Comparison of ENCODE assay signal across 17 cellular contexts in genomic region chr11:113375402-113375801, GRCh38. TPM values are rescaled to one million over a fixed set of nuclear protein-coding genes. Genes with fewer than 3 reads are reported as not detected.
DNase-seq lines count a peak whose midpoint lies in the region; ATAC-seq, FAIRE-seq and TF ChIP-seq lines count a peak whose summit lies in the region.
"Had no signal": no experiment of that assay in that cellular context is flagged by ENCODE, and none has a peak within 500 bp of the region (broad histone marks: within the 10 kb centered on the region; RNA-seq: fewer than 3 reads in every experiment).

No MANE protein-coding gene starts in this region.

- H3K9me3 Mint-ChIP-seq in stimulated activated memory B cell treated with anti-CD40 and anti-IgM and Interleukin-4, amounts not matched to agents 10 μg/mL and 1 μg/mL and 100 μg/mL, for 72 hours, result no peaks in the 10 kb centered on the region

- H3K9me3 ChIP-seq in Karpas-422 (ENCODE audit: low read length) (no peaks in the 10 kb centered on the region), K562 (replicated peaks; ENCODE audit: control insufficient read depth, insufficient read depth, low read depth, low read length) (no peaks in the 10 kb centered on the region)
- H3K9me3 ChIP-seq: BE2C, HAP-1 had no signal

- peaks cover 20% of the 10 kb centered on the region for H3K36me3 Mint-ChIP-seq in stimulated activated memory B cell treated with anti-CD40 and anti-IgM and Interleukin-4, amounts not matched to agents 10 μg/mL and 1 μg/mL and 100 μg/mL, for 72 hours

- H4K20me1 ChIP-seq in Karpas-422 (ENCODE audit: insufficient read depth, low read depth, low read length) (no peaks in the 10 kb centered on the region), K562 (replicated peaks; ENCODE audit: control insufficient read depth, insufficient read depth, low read length) (no peaks in the 10 kb centered on the region)

- no peaks in the 10 kb centered on the region for H3K9me2 ChIP-seq in Karpas-422 (replicated peaks; ENCODE audit: insufficient read depth, low read length)

- no peaks in the 10 kb centered on the region for H3K79me2 ChIP-seq in Karpas-422 (ENCODE audit: low read length)
- H3K79me2 ChIP-seq in K562 (ENCODE audit: control insufficient read depth, insufficient read depth, low read length), result no peaks in the 10 kb centered on the region

- no peak overlapping the region for H3K4me3 Mint-ChIP-seq in stimulated activated memory B cell treated with anti-CD40 and anti-IgM and Interleukin-4, amounts not matched to agents 10 μg/mL and 1 μg/mL and 100 μg/mL, for 72 hours
- H3K4me3 Mint-ChIP-seq: CD4-positive, alpha-beta T cell; T-cell had no signal

- POLR2A ChIA-PET in K562 (lab: Yijun Ruan, JAX), result no interaction called here

- ATAC-seq in K562, result peak; percentile 64
- no peak for ATAC-seq in stimulated activated memory B cell treated with anti-CD40 and anti-IgM and Interleukin-4, amounts not matched to agents 10 μg/mL and 1 μg/mL and 100 μg/mL, for 72 hours
- ATAC-seq in GM19324 (IDR thresholded peaks at IDR 0.05; ENCODE audit: low FRiP score, unreplicated experiment), result no peak
- ATAC-seq in HG03520 (IDR thresholded peaks at IDR 0.05; ENCODE audit: unreplicated experiment), result no peak
- ATAC-seq: T-cell had no signal

- no peaks in the 10 kb centered on the region for H3K9me1 ChIP-seq in K562 (ENCODE audit: control insufficient read depth, insufficient read depth, low read length)

- 32% methylated on average over 5 of the region's 5 CpGs for WGBS in K562 (ENCODE audit: insufficient coverage, low coverage, missing lambda C conversion rate)

- H3K4me2 ChIP-seq in Karpas-422 (ENCODE audit: low read depth, low read length, poor library complexity, severe bottlenecking) (no peak overlapping the region), K562 (ENCODE audit: insufficient read depth, low read length) (no peak overlapping the region)

- peak overlapping the region; percentile 77 for H3K27ac Mint-ChIP-seq in stimulated activated memory B cell treated with anti-CD40 and anti-IgM and Interleukin-4, amounts not matched to agents 10 μg/mL and 1 μg/mL and 100 μg/mL, for 72 hours
- H3K27ac Mint-ChIP-seq: CD4-positive, alpha-beta T cell; T-cell had no signal

- H3K27me3 ChIP-seq in Karpas-422 (ENCODE audit: low read length) (no peaks in the 10 kb centered on the region), K562 (ENCODE audit: control insufficient read depth in 2 of 2, insufficient read depth in 2 of 2, low read length in 2 of 2) (peaks cover 0 to 4% of the 10 kb centered on the region in 2 experiments; a peak in 2 of 5 replicates)
- H3K27me3 ChIP-seq: BE2C had no signal

- H2AFZ ChIP-seq in Karpas-422 (ENCODE audit: low read length) (0 out of 2 replicates have a peak overlapping the region, but pooled peaks have one; percentile 62), K562 (ENCODE audit: low read depth, low read length) (no peak overlapping the region)

- in situ Hi-C loops in K562 (cut with MboI), result no loop called here

- CTCF ChIA-PET in K562 (lab: Yijun Ruan, JAX; ENCODE audit: low intra/inter-chr PET ratio), result no interaction called here

- H3K27ac ChIP-seq in Karpas-422 (ENCODE audit: low read length), result peak overlapping the region; percentile 35; the same call in 1 of the 2 replicates
- H3K27ac ChIP-seq in K562 (ENCODE audit: extremely low read depth, low read depth, low read length), result no peak overlapping the region
- H3K27ac ChIP-seq: SK-N-MC had no signal

- no peak for TF ChIP-seq EP300 in K562 (IDR thresholded peaks at IDR 0.05; ENCODE audit: low read length)

- BruUV-seq in K562 (replicated peaks; lab: Mats Ljungman, UMichigan), result no TSS peak

- TF ChIP-seq CTCF in K562 (IDR thresholded peaks at IDR 0.05 in 2 of 3, conservative IDR thresholded peaks at IDR 0.05 in 1 of 3; ENCODE audit: insufficient read depth in 2 of 3, low read depth in 1 of 3, low read length in 3 of 3), result no peak

- no peaks in the 10 kb centered on the region for H3K27me3 Mint-ChIP-seq in stimulated activated memory B cell treated with anti-CD40 and anti-IgM and Interleukin-4, amounts not matched to agents 10 μg/mL and 1 μg/mL and 100 μg/mL, for 72 hours
- H3K27me3 Mint-ChIP-seq: CD4-positive, alpha-beta T cell had no signal

- H3K36me3 ChIP-seq in Karpas-422 (ENCODE audit: insufficient read depth, low read length), result no peaks in the 10 kb centered on the region
- no peaks in the 10 kb centered on the region for H3K36me3 ChIP-seq in K562 (ENCODE audit: control insufficient read depth, insufficient read depth, low read length)
- H3K36me3 ChIP-seq: BE2C, HAP-1 had no signal

- FAIRE-seq in GM12891 (lab: Jason Lieb, UNC) (peak; percentile 47), K562 (lab: Jason Lieb, UNC) (peak; percentile 32)

- H3K4me1 Mint-ChIP-seq in stimulated activated memory B cell treated with anti-CD40 and anti-IgM and Interleukin-4, amounts not matched to agents 10 μg/mL and 1 μg/mL and 100 μg/mL, for 72 hours, result peaks cover 16% of the 10 kb centered on the region
- H3K4me1 Mint-ChIP-seq: T-cell had no signal

- no peak overlapping the region for H3K4me3 ChIP-seq in Karpas-422 (ENCODE audit: low read length)
- H3K4me3 ChIP-seq in K562, result no peak overlapping the region
- H3K4me3 ChIP-seq: HAP-1, SK-N-MC had no signal

- H3K4me1 ChIP-seq in Karpas-422 (ENCODE audit: low read length) (peaks cover 13% of the 10 kb centered on the region), K562 (replicated peaks in 1 of 2; ENCODE audit: control insufficient read depth in 2 of 2, insufficient read depth in 2 of 2, low read length in 2 of 2) (peaks cover 0 to 8% of the 10 kb centered on the region in 2 experiments; a peak in 3 of 5 replicates)
- H3K4me1 ChIP-seq: BE2C, HAP-1 had no signal

- intact Hi-C loops in K562 (cut with micrococcal nuclease), result no loop called here

- TF ChIP-seq RAD21 in K562 (CRISPR knock-in tag; conservative IDR thresholded peaks at IDR 0.05 in 1 of 2, IDR thresholded peaks at IDR 0.05 in 1 of 2), result no peak

- H3K9ac ChIP-seq in Karpas-422 (ENCODE audit: low read length), result no peak overlapping the region
- no peak overlapping the region for H3K9ac ChIP-seq in K562 (ENCODE audit: insufficient read depth in 1 of 2, low read depth in 2 of 2, low read length in 2 of 2)

- TF ChIP-seq POLR2A in GM12891 (IDR thresholded peaks at IDR 0.05; ENCODE audit: low read depth, low read length) (no peak), K562 (conservative IDR thresholded peaks at IDR 0.05) (no peak)

- DNase-seq in GM12891 (ENCODE audit: insufficient read length, low spot score), result no peak
- peak; percentile 58 for DNase-seq in Karpas-422
- peak in 3 of 4 experiments; percentile 46 to 68 (median 67) for DNase-seq in K562 (ENCODE audit: extremely low read depth in 1 of 4, low spot score in 3 of 4)
- no peak for DNase-seq in activated gamma-delta T cell (lab: John Stamatoyannopoulos, UW)
- DNase-seq in A172 (ENCODE audit: low spot score), result no peak
- DNase-seq: BE2C; Calu3; CD4-positive, alpha-beta T cell; NCI-H1694 treated with DMSO at 0.1 percent for 48 hours; Right ventricle myocardium superior; T-cell had no signal

TF ChIP-seq in GM12891, 5 proteins besides CTCF, POLR2A, EP300 and RAD21:
- TF ChIP-seq POU2F2 (IDR thresholded peaks at IDR 0.05; ENCODE audit: low read depth, low read length) (no peak), SPI1 (IDR thresholded peaks at IDR 0.05; ENCODE audit: low read depth, low read length) (no peak), POLR2AphosphoS5 (IDR thresholded peaks at IDR 0.05; ENCODE audit: low read depth, low read length) (no peak), TAF1 (IDR thresholded peaks at IDR 0.05; ENCODE audit: low read depth, low read length) (no peak), PAX5 (IDR thresholded peaks at IDR 0.05; ENCODE audit: insufficient read depth, low read length, severe bottlenecking) (no peak)

TF ChIP-seq in K562, 482 proteins besides CTCF, POLR2A, EP300 and RAD21 (continues in another document):
- TF ChIP-seq HMGN3 (IDR thresholded peaks at IDR 0.05; ENCODE audit: borderline replicate concordance, extremely low read depth, insufficient read length, low read depth, low read length) (no peak), SRSF3 (IDR thresholded peaks at IDR 0.05; ENCODE audit: insufficient read depth, low read length) (no peak), HNRNPLL (IDR thresholded peaks at IDR 0.05; ENCODE audit: low read depth, low read length, poor library complexity, severe bottlenecking) (no peak), NFRKB (IDR thresholded peaks at IDR 0.05; ENCODE audit: low read depth) (no peak), BCL6 (CRISPR knock-in tag; IDR thresholded peaks at IDR 0.05) (no peak), ZNF217 (CRISPR knock-in tag; IDR thresholded peaks at IDR 0.05) (no peak), RAD51 (IDR thresholded peaks at IDR 0.05; ENCODE audit: borderline replicate concordance, low read depth) (peak; percentile 79)

RNA-seq across cellular contexts. Expression of gene ANKK1, which starts 12.2 kb away (rescaled TPM):
- polyA plus RNA-seq in GM12891 (2012; ENCODE audit: low read depth, missing spikeins), result not detected
- total RNA-seq in Karpas-422 (2014; rRNA removed; shearing (Covaris generic); ENCODE audit: low replicate concordance), result 0.32 and 0.67 TPM in 2 replicates
- 0.12 TPM in 1 of 2 replicates, not detected in the other for total RNA-seq in K562 (2011; cell fraction: chromatin; rRNA removed; ENCODE audit: low replicate concordance)
- not detected in 2 replicates for total RNA-seq in K562 (2011; cell fraction: nucleolus; rRNA removed)
- total RNA-seq in K562 (2011; cell fraction: nucleoplasm; rRNA removed), result not detected in 2 replicates
- total RNA-seq in K562 (2014; rRNA removed), result not detected in 2 replicates
- not detected in 2 replicates for total RNA-seq in K562 (2014; rRNA removed; fragmentation: Illumina TruSeq; extraction: Trizol)
- total RNA-seq in K562 (2015; rRNA removed; fragmentation: Illumina TruSeq; extraction: Trizol), result not detected in 2 replicates
- not detected in 2 replicates for total RNA-seq in K562 (2021)
- polyA plus RNA-seq in K562 (2011; rRNA removed), result not detected in 2 replicates
- polyA plus RNA-seq in K562 (2011; cell fraction: cytosol; rRNA removed), result not detected in 2 replicates
- 0.09 TPM in 1 of 2 replicates, not detected in the other for polyA plus RNA-seq in K562 (2011; cell fraction: nucleus; rRNA removed)
- polyA plus RNA-seq in K562 (2012), result 0.12 TPM in 1 of 2 replicates, not detected in the other
- polyA plus RNA-seq in K562 (2014; fragmentation: Illumina TruSeq; extraction: Trizol), result not detected in 2 replicates
- polyA plus RNA-seq in K562 (2014; fragmentation: Nextera tagmentation; extraction: Ambion mirVana), result not detected
- not detected in 2 replicates for polyA plus RNA-seq in K562 (2014; rRNA removed)
- polyA minus RNA-seq in K562 (2011; rRNA and poly(A)+ RNA removed), result not detected in 2 replicates
- polyA minus RNA-seq in K562 (2011; cell fraction: cytosol; rRNA and poly(A)+ RNA removed), result not detected in 2 replicates
- not detected in 2 replicates for polyA minus RNA-seq in K562 (2011; cell fraction: nucleus; rRNA and poly(A)+ RNA removed)
- not detected in 2 replicates for total RNA-seq in A172 (2014; rRNA removed; shearing (Covaris generic))
- total RNA-seq: OCI-LY7, Right ventricle myocardium superior had no signal

Comparison
In these comparisons a context has a peak if more than half of its experiments do, and no peak if none do; other contexts are left out.
1. DNase-seq: peak in Karpas-422 (single experiment) and K562 (3 of 4); none in GM12891 (single experiment), activated gamma-delta T cell (single experiment) and A172 (single experiment).